16 cellular contexts compared by ENCODE assay signal in genomic region chr4:176499518-176499917, GRCh38.
DNase-seq lines count a peak whose midpoint lies in the region; ATAC-seq and TF ChIP-seq lines count a peak whose summit lies in the region.
"Had no signal": no experiment of that assay in that cellular context is flagged by ENCODE, and none has a peak within 500 bp of the region (broad histone marks: within the 10 kb centered on the region; RNA-seq: fewer than 3 reads in every experiment).

No MANE protein-coding gene starts in this region.

- TF ChIP-seq CTCF in AG10803 (conservative IDR thresholded peaks at IDR 0.05; ENCODE audit: low read length) = no peak
- TF ChIP-seq CTCF in mammary epithelial cell (conservative IDR thresholded peaks at IDR 0.05 in 1 of 2, IDR thresholded peaks at IDR 0.05 in 1 of 2; ENCODE audit: extremely low read depth in 1 of 2, insufficient read depth in 1 of 2, low read depth in 1 of 2, low read length in 2 of 2) = no peak
- no peak for TF ChIP-seq CTCF in kidney epithelial cell (IDR thresholded peaks at IDR 0.05; ENCODE audit: insufficient read depth, low read length, poor library complexity, severe bottlenecking)
- TF ChIP-seq CTCF in colonic mucosa (IDR thresholded peaks at IDR 0.05) = no peak

- H3K27me3 ChIP-seq in mammary epithelial cell (ENCODE audit: insufficient read depth, low read length) (no peaks in the 10 kb centered on the region), kidney epithelial cell (ENCODE audit: control insufficient read depth, insufficient read depth, low read length) (no peaks in the 10 kb centered on the region), colonic mucosa (no peaks in the 10 kb centered on the region)
- no peaks in the 10 kb centered on the region for H3K27me3 ChIP-seq in CD8-positive, alpha-beta memory T cell (ENCODE audit: insufficient read depth, low read length, poor library complexity, severe bottlenecking)
- H3K27me3 ChIP-seq: BLaER1, SJCRH30, upper lobe of right lung had no signal

- H3K4me1 Mint-ChIP-seq in CD8-positive, alpha-beta memory T cell = no peaks in the 10 kb centered on the region
- no peaks in the 10 kb centered on the region for H3K4me1 Mint-ChIP-seq in activated naive CD8-positive, alpha-beta T cell treated with anti-CD3 and anti-CD28 coated beads, Interleukin-2, amount 50 U/mL, for 24 hours

- 42% methylated on average over 2 of the region's 2 CpGs for WGBS in mammary epithelial cell (ENCODE audit: low coverage, missing lambda C conversion rate)

- H3K4me1 ChIP-seq in mammary epithelial cell (ENCODE audit: insufficient read depth, low read length) (no peaks in the 10 kb centered on the region), colonic mucosa (no peaks in the 10 kb centered on the region)
- H3K4me1 ChIP-seq in CD8-positive, alpha-beta memory T cell (ENCODE audit: insufficient read depth, low read length) = no peaks in the 10 kb centered on the region
- H3K4me1 ChIP-seq: BLaER1, SJCRH30, upper lobe of right lung had no signal

- H3K36me3 ChIP-seq in mammary epithelial cell (ENCODE audit: insufficient read depth, low read length) = no peaks in the 10 kb centered on the region
- no peaks in the 10 kb centered on the region for H3K36me3 ChIP-seq in kidney epithelial cell (ENCODE audit: control insufficient read depth, insufficient read depth, low read length)
- no peaks in the 10 kb centered on the region for H3K36me3 ChIP-seq in CD8-positive, alpha-beta memory T cell (ENCODE audit: insufficient read depth, low read length)
- no peaks in the 10 kb centered on the region for H3K36me3 ChIP-seq in colonic mucosa
- H3K36me3 ChIP-seq: BLaER1, SJCRH30, upper lobe of right lung had no signal

- H3K36me3 Mint-ChIP-seq in CD8-positive, alpha-beta memory T cell = no peaks in the 10 kb centered on the region
- no peaks in the 10 kb centered on the region for H3K36me3 Mint-ChIP-seq in activated naive CD8-positive, alpha-beta T cell treated with anti-CD3 and anti-CD28 coated beads, Interleukin-2, amount 50 U/mL, for 24 hours (ENCODE audit: low read depth)

- H3K27ac ChIP-seq in mammary epithelial cell (ENCODE audit: insufficient read depth, low read depth, low read length) (no peak overlapping the region), colonic mucosa (no peak overlapping the region)
- no peak overlapping the region for H3K27ac ChIP-seq in CD8-positive, alpha-beta memory T cell (ENCODE audit: low read depth, low read length)
- H3K27ac ChIP-seq: BLaER1, SJCRH30, upper lobe of right lung had no signal

- BruUV-seq in mammary epithelial cell (replicated peaks; lab: Mats Ljungman, UMichigan) = no TSS peak

- CTCF ChIA-PET in mammary epithelial cell (lab: Charles Lee; ENCODE audit: low non-redundant PET) = no interaction called here
- CTCF ChIA-PET in CD8-positive, alpha-beta memory T cell (lab: Charles Lee) = no interaction called here

- no peak for ATAC-seq in activated naive CD8-positive, alpha-beta T cell treated with anti-CD3 and anti-CD28 coated beads, Interleukin-2, amount 50 U/mL, for 24 hours

- H3K4me3 ChIP-seq in AG10803 (ENCODE audit: low read length) (0 out of 2 replicates have a peak overlapping the region, but pooled peaks have one; percentile 5), mammary epithelial cell (replicated peaks in 1 of 3; ENCODE audit: insufficient read depth in 1 of 3, low read depth in 2 of 3, low read length in 3 of 3) (no peak overlapping the region), kidney epithelial cell (ENCODE audit: low read depth, low read length) (no peak overlapping the region), colonic mucosa (no peak overlapping the region)
- no peak overlapping the region for H3K4me3 ChIP-seq in CD8-positive, alpha-beta memory T cell (ENCODE audit: low read length)
- H3K4me3 ChIP-seq: BLaER1, SJCRH30, upper lobe of right lung had no signal

- no peak overlapping the region for H3K4me3 Mint-ChIP-seq in CD8-positive, alpha-beta memory T cell
- no peak overlapping the region for H3K4me3 Mint-ChIP-seq in activated naive CD8-positive, alpha-beta T cell treated with anti-CD3 and anti-CD28 coated beads, Interleukin-2, amount 50 U/mL, for 24 hours

- DNase-seq in AG10803 (ENCODE audit: low read depth) = peak; percentile 71
- DNase-seq in LHCN-M2 (ENCODE audit: low read depth) = peak; percentile 78
- peak; percentile 28 for DNase-seq in mammary epithelial cell
- DNase-seq in kidney epithelial cell (ENCODE audit: low read depth) = peak; percentile 7
- DNase-seq in CD8-positive, alpha-beta memory T cell = no peak
- DNase-seq in colonic mucosa = no peak
- DNase-seq in NCI-H1694 (lab: John Stamatoyannopoulos, UW) = no peak
- DNase-seq in activated naive CD8-positive, alpha-beta T cell treated with anti-CD3 and anti-CD28 coated beads, Interleukin-2, amount 50 U/mL, for 24 hours = no peak
- DNase-seq: caudate nucleus, Kasumi-1, NCI-H1930, NCI-H774, SJCRH30, upper lobe of right lung had no signal

- dilution Hi-C loops in mammary epithelial cell (cut with HindIII; ENCODE audit: low sequenced_read_pairs) = no loop called here

- H3K9me3 ChIP-seq in mammary epithelial cell (replicated peaks; ENCODE audit: insufficient read depth, low read length) = no peaks in the 10 kb centered on the region
- H3K9me3 ChIP-seq in CD8-positive, alpha-beta memory T cell (ENCODE audit: low read length) = no peaks in the 10 kb centered on the region
- no peaks in the 10 kb centered on the region for H3K9me3 ChIP-seq in colonic mucosa
- H3K9me3 ChIP-seq: BLaER1, SJCRH30, upper lobe of right lung had no signal

- intact Hi-C loops in mammary epithelial cell (cut with micrococcal nuclease) = no loop called here
- intact Hi-C loops in colonic mucosa (cut with DNase I) = no loop called here

- no peaks in the 10 kb centered on the region for H4K20me1 ChIP-seq in mammary epithelial cell (ENCODE audit: insufficient read depth, low read length)
- H4K20me1 ChIP-seq: BLaER1 had no signal

- H2AFZ ChIP-seq in mammary epithelial cell (ENCODE audit: low read depth, low read length) = no peak overlapping the region

- H3K9me3 Mint-ChIP-seq in CD8-positive, alpha-beta memory T cell = peaks cover 0 to 8% (median 3%) of the 10 kb centered on the region in 5 donors
- peaks cover 3% of the 10 kb centered on the region for H3K9me3 Mint-ChIP-seq in activated naive CD8-positive, alpha-beta T cell treated with anti-CD3 and anti-CD28 coated beads, Interleukin-2, amount 50 U/mL, for 24 hours

- in situ Hi-C loops in mammary epithelial cell (cut with MboI; ENCODE audit: low sequenced_read_pairs in 2 of 2) = no loop called here

- H3K9ac ChIP-seq in mammary epithelial cell (ENCODE audit: insufficient read depth, low read length) (no peak overlapping the region), colonic mucosa (ENCODE audit: low read depth in 2 of 2, low read length in 2 of 2) (no peak overlapping the region)
- H3K9ac ChIP-seq: BLaER1 had no signal

- no peak overlapping the region for H3K27ac Mint-ChIP-seq in CD8-positive, alpha-beta memory T cell
- no peak overlapping the region for H3K27ac Mint-ChIP-seq in activated naive CD8-positive, alpha-beta T cell treated with anti-CD3 and anti-CD28 coated beads, Interleukin-2, amount 50 U/mL, for 24 hours
- H3K27ac Mint-ChIP-seq: progenitor cell of endocrine pancreas had no signal

- H3K27me3 Mint-ChIP-seq in CD8-positive, alpha-beta memory T cell = no peaks in the 10 kb centered on the region
- H3K27me3 Mint-ChIP-seq in activated naive CD8-positive, alpha-beta T cell treated with anti-CD3 and anti-CD28 coated beads, Interleukin-2, amount 50 U/mL, for 24 hours = no peaks in the 10 kb centered on the region
- H3K27me3 Mint-ChIP-seq: progenitor cell of endocrine pancreas had no signal

- H3K4me2 ChIP-seq in mammary epithelial cell (ENCODE audit: insufficient read depth, low read depth, low read length) = no peak overlapping the region
- H3K4me2 ChIP-seq: BLaER1 had no signal

- no peaks in the 10 kb centered on the region for H3K79me2 ChIP-seq in mammary epithelial cell (ENCODE audit: insufficient read depth, low read length)

- POLR2A ChIA-PET in CD8-positive, alpha-beta memory T cell (lab: Charles Lee) = no interaction called here

Comparison
In these comparisons a context has a peak if more than half of its experiments do, and no peak if none do; other contexts are left out.
1. DNase-seq: peak in AG10803 (single experiment), LHCN-M2 (single experiment), mammary epithelial cell (single experiment) and kidney epithelial cell (single experiment); none in CD8-positive, alpha-beta memory T cell (0 of 5), colonic mucosa (single experiment), NCI-H1694 (single experiment) and activated naive CD8-positive, alpha-beta T cell treated with anti-CD3 and anti-CD28 coated beads, Interleukin-2, amount 50 U/mL, for 24 hours (single experiment).